Comparison of ENCODE assay signal across 9 cellular contexts in the genomic region with DNA sequence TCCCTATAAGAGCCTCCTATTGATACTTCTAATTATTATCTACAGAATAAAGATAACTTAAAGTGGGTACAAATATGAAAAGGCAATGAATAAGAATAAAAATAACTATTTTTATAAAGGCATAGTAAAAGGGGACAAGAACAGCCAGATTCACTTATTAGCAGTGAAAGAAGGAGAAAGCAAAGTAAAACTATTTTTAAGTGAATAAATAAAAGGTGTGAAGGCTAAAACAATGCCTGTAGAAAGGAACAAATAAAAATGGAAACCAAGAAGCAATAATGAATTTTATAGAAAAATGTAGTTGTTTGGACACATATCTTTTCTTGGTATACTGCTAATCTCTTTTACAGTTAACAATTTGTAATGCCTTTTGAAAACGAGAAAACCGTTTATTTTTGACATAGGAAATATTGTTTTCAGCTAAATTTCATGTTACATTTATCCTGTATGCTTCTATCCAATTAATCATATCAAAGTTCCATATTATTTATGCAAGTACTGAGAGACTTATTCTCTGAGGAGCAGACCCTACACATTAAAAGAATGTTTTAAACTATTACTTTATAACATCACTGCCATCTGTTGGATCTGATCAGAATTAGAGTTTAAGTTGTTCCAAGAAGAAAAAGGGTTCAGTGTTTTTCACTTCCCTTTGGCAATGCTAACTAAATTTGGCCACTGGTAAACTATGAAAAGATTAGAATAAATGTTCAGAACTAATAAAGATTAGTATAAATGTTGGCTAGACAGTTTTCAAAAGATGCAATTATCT. TPM values are rescaled to one million over a fixed set of nuclear protein-coding genes. Genes with fewer than 3 reads are reported as not detected.
A peak's percentile ranks its signal among the peaks of the same experiment; 100 is the strongest.
DNase-seq lines count a peak whose midpoint lies in the region; ATAC-seq and TF ChIP-seq lines count a peak whose summit lies in the region.
"Had no signal": no experiment of that assay in that cellular context is flagged by ENCODE, and none has a peak within 500 bp of the region (broad histone marks: within the 10 kb centered on the region; RNA-seq: fewer than 3 reads in every experiment).

No MANE protein-coding gene starts in this region.

- TF ChIP-seq EP300 in gastroesophageal sphincter (IDR thresholded peaks at IDR 0.05), result no peak

- TF ChIP-seq CTCF in gastroesophageal sphincter (IDR thresholded peaks at IDR 0.05), result peak; percentile 11 to 47 (median 38)
- TF ChIP-seq CTCF in testis (IDR thresholded peaks at IDR 0.05), result peak in 2 of 3 experiments; percentile 1 to 18

- ATAC-seq in HG03354 (IDR thresholded peaks at IDR 0.05; ENCODE audit: poor library complexity, severe bottlenecking, unreplicated experiment), result peak; percentile 65
- no peak for ATAC-seq in gastroesophageal sphincter

- WGBS in gastroesophageal sphincter (ENCODE audit: low coverage in 1 of 2), 2 donors, result 35 to 37% methylated on average over 2 of the region's 2 CpGs
- 40 to 52% methylated on average over 2 of the region's 2 CpGs for WGBS in testis, 2 donors

- TF ChIP-seq POLR2A in gastroesophageal sphincter (IDR thresholded peaks at IDR 0.05) (no peak), testis (IDR thresholded peaks at IDR 0.05) (no peak)

- no peaks in the 10 kb centered on the region for H3K9me3 ChIP-seq in gastroesophageal sphincter
- no peaks in the 10 kb centered on the region for H3K9me3 ChIP-seq in testis

- H3K4me3 ChIP-seq in gastroesophageal sphincter, result no peak overlapping the region
- no peak overlapping the region for H3K4me3 ChIP-seq in testis

- H3K27me3 ChIP-seq in gastroesophageal sphincter (no peaks in the 10 kb centered on the region), testis (no peaks in the 10 kb centered on the region)

- peak; percentile 61 for DNase-seq in NCI-H2107 treated with DMSO at 0.1 percent for 48 hours (lab: John Stamatoyannopoulos, UW; ENCODE audit: unreplicated experiment)
- DNase-seq in NCI-H2107 (lab: John Stamatoyannopoulos, UW), result no peak
- DNase-seq in RPMI8226, result peak; percentile 23
- DNase-seq in testis, result no peak
- DNase-seq in caudate nucleus (lab: John Stamatoyannopoulos, UW), result no peak
- DNase-seq in mucosa of gallbladder (ENCODE audit: low spot score), result no peak

- H3K27ac ChIP-seq in gastroesophageal sphincter (no peak overlapping the region), testis (no peak overlapping the region), caudate nucleus (ENCODE audit: low read depth, low read length) (no peak overlapping the region)

- H3K4me1 ChIP-seq in gastroesophageal sphincter (peaks cover 0 to 13% (median 4%) of the 10 kb centered on the region in 3 donors), testis (no peaks in the 10 kb centered on the region)

- H3K36me3 ChIP-seq in gastroesophageal sphincter, result no peaks in the 10 kb centered on the region
- no peaks in the 10 kb centered on the region for H3K36me3 ChIP-seq in testis (ENCODE audit: low read depth, missing control alignments)

- intact Hi-C loops in testis (cut with DNase I; ENCODE audit: low total_unique reads), result loop anchor here (10.0 kb wide), 1 partner anchor 982 kb away; a partner anchor contains a TSS

RNA-seq across cellular contexts. Expression of a gene that starts 59.1 kb away (rescaled TPM):
- not detected for total RNA-seq in gastroesophageal sphincter
- 10 to 100 TPM; 20.3 to 39.2 TPM for total RNA-seq in testis
- 63.9 TPM for polyA plus RNA-seq in testis (ENCODE audit: insufficient read depth, low read depth, low replicate concordance)
- 0.52 TPM for total RNA-seq in mucosa of gallbladder
- total RNA-seq: CD8-positive, alpha-beta memory T cell had no signal
- polyA plus RNA-seq: CD8-positive, alpha-beta memory T cell had no signal

Comparison
In these comparisons a context has a peak if more than half of its experiments do, and no peak if none do; other contexts are left out.
1. DNase-seq: peak in NCI-H2107 treated with DMSO at 0.1 percent for 48 hours (single experiment) and RPMI8226 (single experiment); none in NCI-H2107 (single experiment), testis (single experiment), caudate nucleus (0 of 61) and mucosa of gallbladder (single experiment).
2. RNA of a gene that starts 59.1 kb away (total RNA-seq): 20.3 to 39.2 TPM in testis; 0.52 TPM in mucosa of gallbladder (single experiment) and not detected in gastroesophageal sphincter; every median in the first group is over 10 times any median in the second.